8 cellular contexts compared by ENCODE assay signal in the genomic region with DNA sequence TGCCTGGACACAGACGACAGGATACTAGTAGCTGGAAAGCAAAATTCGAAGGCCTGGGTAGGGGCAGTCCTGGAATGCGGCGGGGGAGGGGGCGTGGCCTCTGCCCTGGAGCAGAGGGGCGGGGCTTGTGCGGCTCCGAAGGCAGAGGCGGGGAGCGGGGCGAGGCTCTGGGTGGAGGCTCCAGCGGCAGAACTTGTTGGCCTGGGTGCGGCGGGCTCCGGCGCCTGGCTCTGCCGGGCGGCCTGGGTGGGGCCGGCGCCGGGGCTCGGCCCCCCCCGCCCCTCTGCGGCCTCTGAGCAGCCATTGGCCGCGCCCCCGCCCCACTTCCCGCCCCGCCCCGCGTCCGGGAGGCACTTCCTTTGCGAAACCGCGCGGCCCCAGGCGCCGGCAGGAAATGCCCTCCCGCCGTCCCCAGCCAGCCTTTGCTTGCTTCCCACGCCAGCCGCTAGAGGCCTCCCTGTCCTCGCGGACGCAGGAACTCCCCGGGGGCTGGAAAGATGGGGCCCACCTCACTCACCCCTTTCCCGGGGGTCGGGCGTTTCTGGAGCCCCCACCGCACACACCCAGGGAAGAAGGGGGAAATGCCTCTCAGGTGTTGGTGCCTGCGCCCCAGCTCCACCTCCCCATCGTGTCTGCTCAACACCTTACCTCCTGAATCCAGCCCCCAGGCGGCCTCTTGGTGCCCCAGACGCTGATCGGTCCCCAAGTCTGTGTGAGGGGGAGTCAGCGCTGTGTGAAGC. TPM values are rescaled to one million over a fixed set of nuclear protein-coding genes. Genes with fewer than 3 reads are reported as not detected.
DNase-seq lines count a peak whose midpoint lies in the region; ATAC-seq and TF ChIP-seq lines count a peak whose summit lies in the region.

No MANE protein-coding gene starts in this region.

- DNase-seq in DMS53 treated with DMSO at 0.1 percent for 48 hours (lab: John Stamatoyannopoulos, UW; ENCODE audit: unreplicated experiment) (peak; percentile 86), OCI-LY7 (ENCODE audit: low spot score) (peak; percentile 95), activated T-cell treated with anti-CD3 and anti-CD28 coated beads for 4 hours (peak; percentile 72), epithelial cell of prostate (ENCODE audit: low read depth, low spot score) (peak; percentile 68)
- peak; percentile 65 to 84 for DNase-seq in stimulated activated CD8-positive, alpha-beta memory T cell treated with anti-CD3 and anti-CD28 coated beads, Interleukin-4, amount 100 ng/mL, for 4 hours (ENCODE audit: low read depth in 2 of 2, low spot score in 1 of 2)

- ATAC-seq in GM21619 (IDR thresholded peaks at IDR 0.05; ENCODE audit: unreplicated experiment) = peak; percentile 83

- H3K9me2 ChIP-seq in OCI-LY7 (ENCODE audit: insufficient read depth, low read length) = no peaks in the 10 kb centered on the region

- peak overlapping the region; percentile 75; the same call in 1 of the 2 replicates for H2AFZ ChIP-seq in OCI-LY7 (ENCODE audit: low read length)

- no peak for TF ChIP-seq EP300 in Ishikawa (IDR thresholded peaks at IDR 0.05; ENCODE audit: borderline replicate concordance)

- POLR2A ChIA-PET in OCI-LY7 (lab: Charles Lee) = interaction anchor here (0.7 to 1.0 kb wide), 3 partner anchors 117 to 152 kb away, joined by 3 to 6 read pairs (median 4); no protein-coding TSS in a partner anchor

- H3K4me1 ChIP-seq in OCI-LY7 (ENCODE audit: insufficient read depth, low read length, poor library complexity, severe bottlenecking) (peaks cover 53% of the 10 kb centered on the region), mucosa of rectum (ENCODE audit: control insufficient read depth in 2 of 2, insufficient read depth in 2 of 2, low read length in 2 of 2) (peaks cover 31 to 33% of the 10 kb centered on the region in 2 donors)

- peak; percentile 75 for TF ChIP-seq RAD21 in Ishikawa (IDR thresholded peaks at IDR 0.05; ENCODE audit: low read depth)

- H3K27ac ChIP-seq in OCI-LY7 (ENCODE audit: low read depth, low read length, poor library complexity, severe bottlenecking) (peak overlapping the region; percentile 81), epithelial cell of prostate (peak overlapping the region; percentile 72), mucosa of rectum (ENCODE audit: low read depth in 2 of 2, low read length in 2 of 2) (peak overlapping the region; percentile 94)

- H3K79me2 ChIP-seq in OCI-LY7 (ENCODE audit: insufficient read depth, low read depth, low read length) = peaks cover 5% of the 10 kb centered on the region

- TF ChIP-seq CTCF in OCI-LY7 (conservative IDR thresholded peaks at IDR 0.05; ENCODE audit: low read length) = peak; percentile 84

- peak overlapping the region; percentile 90 for H3K4me2 ChIP-seq in OCI-LY7 (ENCODE audit: low read length)

- CTCF ChIA-PET in OCI-LY7 (lab: Charles Lee; ENCODE audit: unreplicated experiment) = interaction anchor here (0.6 kb wide), 1 partner anchor 1208 kb away, joined by 3 read pairs; no protein-coding TSS in a partner anchor

- no peaks in the 10 kb centered on the region for H4K20me1 ChIP-seq in OCI-LY7 (ENCODE audit: insufficient read depth, low read length)

- H3K27me3 ChIP-seq in mucosa of rectum (ENCODE audit: control insufficient read depth in 2 of 2, insufficient read depth in 2 of 2, low read length in 2 of 2) = no peaks in the 10 kb centered on the region

- no TSS peak for BruUV-seq in OCI-LY7 (replicated peaks; lab: Mats Ljungman, UMichigan)

- H3K9me3 ChIP-seq in OCI-LY7 (ENCODE audit: low read length) (no peaks in the 10 kb centered on the region), mucosa of rectum (ENCODE audit: control insufficient read depth in 2 of 2, low read length in 2 of 2) (no peaks in the 10 kb centered on the region)

- H3K9ac ChIP-seq in mucosa of rectum (ENCODE audit: low read depth in 1 of 2, low read length in 2 of 2) = peak overlapping the region; percentile 74 to 78

- intact Hi-C loops in OCI-LY7 (cut with micrococcal nuclease; ENCODE audit: unreplicated experiment) = loop anchor here (1.0 to 2.0 kb wide), 2 partner anchors 60 to 242 kb away; no protein-coding TSS in a partner anchor

- H3K36me3 ChIP-seq in OCI-LY7 (ENCODE audit: insufficient read depth, low read length) (peaks cover 40% of the 10 kb centered on the region), mucosa of rectum (ENCODE audit: control insufficient read depth in 2 of 2, insufficient read depth in 2 of 2, low read length in 2 of 2) (peaks cover 25 to 32% of the 10 kb centered on the region in 2 donors)

- H3K4me3 ChIP-seq in OCI-LY7 (ENCODE audit: low read depth, low read length, poor library complexity, severe bottlenecking) = peak overlapping the region; percentile 60
- H3K4me3 ChIP-seq in mucosa of rectum (ENCODE audit: low read length in 2 of 2) = peak overlapping the region; percentile 74 to 75

TF ChIP-seq in Ishikawa, 13 proteins besides CTCF, POLR2A, EP300 and RAD21:
- no peak for TF ChIP-seq FOXM1 (IDR thresholded peaks at IDR 0.05; ENCODE audit: borderline replicate concordance, low read depth)
- TF ChIP-seq TCF12 (IDR thresholded peaks at IDR 0.05; ENCODE audit: low read depth) = peak; percentile 27; the same call in 1 of the 2 replicates
- 0 out of 2 replicates have a peak, but pooled peaks have one; percentile 54 for TF ChIP-seq YY1 (IDR thresholded peaks at IDR 0.05; ENCODE audit: low read depth)
- peak; percentile 85 for TF ChIP-seq TEAD4 (IDR thresholded peaks at IDR 0.05)
- TF ChIP-seq, protein P1, sequence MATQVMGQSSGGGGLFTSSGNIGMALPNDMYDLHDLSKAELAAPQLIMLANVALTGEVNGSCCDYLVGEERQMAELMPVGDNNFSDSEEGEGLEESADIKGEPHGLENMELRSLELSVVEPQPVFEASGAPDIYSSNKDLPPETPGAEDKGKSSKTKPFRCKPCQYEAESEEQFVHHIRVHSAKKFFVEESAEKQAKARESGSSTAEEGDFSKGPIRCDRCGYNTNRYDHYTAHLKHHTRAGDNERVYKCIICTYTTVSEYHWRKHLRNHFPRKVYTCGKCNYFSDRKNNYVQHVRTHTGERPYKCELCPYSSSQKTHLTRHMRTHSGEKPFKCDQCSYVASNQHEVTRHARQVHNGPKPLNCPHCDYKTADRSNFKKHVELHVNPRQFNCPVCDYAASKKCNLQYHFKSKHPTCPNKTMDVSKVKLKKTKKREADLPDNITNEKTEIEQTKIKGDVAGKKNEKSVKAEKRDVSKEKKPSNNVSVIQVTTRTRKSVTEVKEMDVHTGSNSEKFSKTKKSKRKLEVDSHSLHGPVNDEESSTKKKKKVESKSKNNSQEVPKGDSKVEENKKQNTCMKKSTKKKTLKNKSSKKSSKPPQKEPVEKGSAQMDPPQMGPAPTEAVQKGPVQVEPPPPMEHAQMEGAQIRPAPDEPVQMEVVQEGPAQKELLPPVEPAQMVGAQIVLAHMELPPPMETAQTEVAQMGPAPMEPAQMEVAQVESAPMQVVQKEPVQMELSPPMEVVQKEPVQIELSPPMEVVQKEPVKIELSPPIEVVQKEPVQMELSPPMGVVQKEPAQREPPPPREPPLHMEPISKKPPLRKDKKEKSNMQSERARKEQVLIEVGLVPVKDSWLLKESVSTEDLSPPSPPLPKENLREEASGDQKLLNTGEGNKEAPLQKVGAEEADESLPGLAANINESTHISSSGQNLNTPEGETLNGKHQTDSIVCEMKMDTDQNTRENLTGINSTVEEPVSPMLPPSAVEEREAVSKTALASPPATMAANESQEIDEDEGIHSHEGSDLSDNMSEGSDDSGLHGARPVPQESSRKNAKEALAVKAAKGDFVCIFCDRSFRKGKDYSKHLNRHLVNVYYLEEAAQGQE (IDR thresholded peaks at IDR 0.05; ENCODE audit: low read depth) = no peak
- peak; percentile 15; the same call in 1 of the 2 replicates for TF ChIP-seq CEBPB (IDR thresholded peaks at IDR 0.05)
- TF ChIP-seq ZBTB7A (IDR thresholded peaks at IDR 0.05; ENCODE audit: low read depth) = peak; percentile 94
- peak; percentile 49; the same call in 1 of the 2 replicates for TF ChIP-seq TAF1 (IDR thresholded peaks at IDR 0.05; ENCODE audit: low read depth)
- no peak for TF ChIP-seq NFIC (IDR thresholded peaks at IDR 0.05)
- TF ChIP-seq, protein P2, sequence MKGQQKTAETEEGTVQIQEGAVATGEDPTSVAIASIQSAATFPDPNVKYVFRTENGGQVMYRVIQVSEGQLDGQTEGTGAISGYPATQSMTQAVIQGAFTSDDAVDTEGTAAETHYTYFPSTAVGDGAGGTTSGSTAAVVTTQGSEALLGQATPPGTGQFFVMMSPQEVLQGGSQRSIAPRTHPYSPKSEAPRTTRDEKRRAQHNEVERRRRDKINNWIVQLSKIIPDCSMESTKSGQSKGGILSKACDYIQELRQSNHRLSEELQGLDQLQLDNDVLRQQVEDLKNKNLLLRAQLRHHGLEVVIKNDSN (IDR thresholded peaks at IDR 0.05) = no peak
- peak; percentile 65 for TF ChIP-seq MAX (IDR thresholded peaks at IDR 0.05)

RNA-seq across cellular contexts. Expression of gene CTDSP1, which starts 6.7 kb away (rescaled TPM):
- total RNA-seq in OCI-LY7 (2014; rRNA removed; shearing (Covaris generic)) = 74.0 and 95.3 TPM in 2 replicates
- 140 and 152 TPM in 2 replicates for total RNA-seq in OCI-LY7 (2022)

RNA-seq across cellular contexts. Expression of gene VIL1, which starts 12.5 kb away (rescaled TPM):
- 0.47 TPM in 1 of 2 replicates, not detected in the other for total RNA-seq in OCI-LY7 (2014; rRNA removed; shearing (Covaris generic))
- total RNA-seq in OCI-LY7 (2022) = not detected in 2 replicates

RNA-seq across cellular contexts. Expression of gene SLC11A1, which starts 24.3 kb away (rescaled TPM):
- 0.31 and 0.57 TPM in 2 replicates for total RNA-seq in OCI-LY7 (2014; rRNA removed; shearing (Covaris generic))
- total RNA-seq in OCI-LY7 (2022) = 0.59 and 0.78 TPM in 2 replicates

RNA-seq across cellular contexts. Expression of gene CATIP, which starts 49.7 kb away (rescaled TPM):
- not detected in 2 replicates for total RNA-seq in OCI-LY7 (2014; rRNA removed; shearing (Covaris generic))
- total RNA-seq in OCI-LY7 (2022) = not detected in 2 replicates

Comparison
In these comparisons a context has a peak if more than half of its experiments do, and no peak if none do; other contexts are left out.
1. Peak in every context shown above with its lines: DNase-seq, ATAC-seq, H3K4me3 ChIP-seq and H3K27ac ChIP-seq.